In genomic region chr7:434891-435486, GRCh38 we compare ENCODE assay signal across 10 cellular contexts.
A peak's percentile ranks its signal among the peaks of the same experiment; 100 is the strongest.
DNase-seq lines count a peak whose midpoint lies in the region; ATAC-seq and TF ChIP-seq lines count a peak whose summit lies in the region.
"Had no signal": no experiment of that assay in that cellular context is flagged by ENCODE, and none has a peak within 500 bp of the region (broad histone marks: within the 10 kb centered on the region; RNA-seq: fewer than 3 reads in every experiment).

No MANE protein-coding gene starts in this region.

- peak overlapping the region; percentile 71 for H3K27ac ChIP-seq in PC-3 (ENCODE audit: low read length)

- BruUV-seq in Calu3 (replicated peaks; lab: Mats Ljungman, UMichigan) (no TSS peak), PC-3 (replicated peaks; lab: Mats Ljungman, UMichigan) (no TSS peak)

- no peaks in the 10 kb centered on the region for H4K20me1 ChIP-seq in PC-3 (ENCODE audit: low read length)

- H3F3A ChIP-seq in PC-3 (ENCODE audit: low read length, unreplicated experiment), result no peaks in the 10 kb centered on the region

- H3K4me1 ChIP-seq in PC-3 (ENCODE audit: insufficient read depth, low read length), result peaks cover 19% of the 10 kb centered on the region

- CTCF ChIA-PET in Calu3 (lab: Charles Lee), result interaction anchor here (0.7 to 1.6 kb wide), 3 partner anchors 65 to 202 kb away, joined by 3 read pairs; no protein-coding TSS in a partner anchor
- CTCF ChIA-PET in PC-3 (lab: Charles Lee), result interaction anchor here (1.8 kb wide), 1 partner anchor 73 kb away, joined by 4 read pairs; no protein-coding TSS in a partner anchor

- H3K27me3 Mint-ChIP-seq in Calu3 (ENCODE audit: unreplicated experiment) (peaks cover 82% of the 10 kb centered on the region), osteocyte (ENCODE audit: unreplicated experiment) (no peaks in the 10 kb centered on the region)

- ATAC-seq in PC-3, result peak; percentile 17
- ATAC-seq in HG02840 (IDR thresholded peaks at IDR 0.05; ENCODE audit: low FRiP score, unreplicated experiment), result no peak
- no peak for ATAC-seq in GM19324 (IDR thresholded peaks at IDR 0.05; ENCODE audit: low FRiP score, unreplicated experiment)

- H3K4me3 ChIP-seq in PC-3 (ENCODE audit: low read length), result peak overlapping the region; percentile 61
- H3K4me3 ChIP-seq in fibroblast of villous mesenchyme (ENCODE audit: low read depth, low read length), result no peak overlapping the region

- peaks cover 5% of the 10 kb centered on the region for H3K36me3 Mint-ChIP-seq in Calu3 (ENCODE audit: insufficient read depth, unreplicated experiment)
- H3K36me3 Mint-ChIP-seq in osteocyte (ENCODE audit: unreplicated experiment), result no peaks in the 10 kb centered on the region

- H3K4me3 Mint-ChIP-seq in Calu3 (ENCODE audit: low read depth, unreplicated experiment), result peak overlapping the region; percentile 52
- H3K4me3 Mint-ChIP-seq in osteocyte (ENCODE audit: unreplicated experiment), result peak overlapping the region; percentile 36

- H3K27me3 ChIP-seq in PC-3 (ENCODE audit: low read length), result no peaks in the 10 kb centered on the region

- no peak overlapping the region for H3K27ac Mint-ChIP-seq in Calu3 (ENCODE audit: unreplicated experiment)
- H3K27ac Mint-ChIP-seq in osteocyte (ENCODE audit: unreplicated experiment), result peak overlapping the region; percentile 72

- H3K79me2 ChIP-seq in PC-3 (ENCODE audit: low read length), result no peaks in the 10 kb centered on the region

- H3K9me3 Mint-ChIP-seq in Calu3 (ENCODE audit: low read depth, unreplicated experiment) (no peaks in the 10 kb centered on the region), osteocyte (ENCODE audit: unreplicated experiment) (no peaks in the 10 kb centered on the region)

- H2AFZ ChIP-seq in PC-3 (ENCODE audit: low read length), result peak overlapping the region; percentile 84

- H3K4me1 Mint-ChIP-seq in Calu3 (ENCODE audit: low read depth, unreplicated experiment) (peaks cover 12% of the 10 kb centered on the region), osteocyte (ENCODE audit: unreplicated experiment) (peaks cover 35% of the 10 kb centered on the region)

- H3K9ac ChIP-seq in PC-3 (ENCODE audit: low read length), result peak overlapping the region; percentile 37

- peak overlapping the region; percentile 86 for H3K4me2 ChIP-seq in PC-3 (ENCODE audit: low read length)

- H3K9me3 ChIP-seq in PC-3 (ENCODE audit: low read length), result no peaks in the 10 kb centered on the region

- POLR2A ChIA-PET in PC-3 (lab: Charles Lee; ENCODE audit: unreplicated experiment), result interaction anchor here (0.6 kb wide), 1 partner anchor 112 kb away, joined by 4 read pairs; no protein-coding TSS in a partner anchor

- intact Hi-C loops in Calu3 (cut with micrococcal nuclease; ENCODE audit: unreplicated experiment) (no loop called here), PC-3 (cut with micrococcal nuclease) (loop anchor here (2.0 kb wide), 2 partner anchors 84 to 102 kb away; partner anchors contain the start of gene PDGFA)

- TF ChIP-seq CTCF in Calu3 (IDR thresholded peaks at IDR 0.05; ENCODE audit: unreplicated experiment) (no peak), PC-3 (conservative IDR thresholded peaks at IDR 0.05; ENCODE audit: low read depth, low read length) (no peak), fibroblast of villous mesenchyme (IDR thresholded peaks at IDR 0.05; ENCODE audit: insufficient read depth, low read depth, low read length) (no peak), osteocyte (IDR thresholded peaks at IDR 0.05) (no peak)

- no peaks in the 10 kb centered on the region for H3K36me3 ChIP-seq in PC-3 (ENCODE audit: low read depth, low read length)

- DNase-seq in Calu3, result no peak
- peak; percentile 25 for DNase-seq in PC-3
- peak; percentile 24 for DNase-seq in fibroblast of villous mesenchyme (ENCODE audit: low read depth)
- no peak for DNase-seq in osteocyte (ENCODE audit: extremely low spot score, unreplicated experiment)
- no peak for DNase-seq in LoVo (ENCODE audit: low spot score)
- DNase-seq in NCI-H1417 (lab: John Stamatoyannopoulos, UW), result no peak
- DNase-seq: NCI-H1105, OCI-M1 had no signal

- no peaks in the 10 kb centered on the region for H3K9me2 ChIP-seq in PC-3 (replicated peaks; ENCODE audit: low read length)

Comparison
In these comparisons a context has a peak if more than half of its experiments do, and no peak if none do; other contexts are left out.
1. DNase-seq: peak in PC-3 (single experiment) and fibroblast of villous mesenchyme (single experiment); none in Calu3 (single experiment), osteocyte (single experiment), LoVo (single experiment) and NCI-H1417 (0 of 3).